17 cellular contexts compared by ENCODE assay signal in the genomic region with DNA sequence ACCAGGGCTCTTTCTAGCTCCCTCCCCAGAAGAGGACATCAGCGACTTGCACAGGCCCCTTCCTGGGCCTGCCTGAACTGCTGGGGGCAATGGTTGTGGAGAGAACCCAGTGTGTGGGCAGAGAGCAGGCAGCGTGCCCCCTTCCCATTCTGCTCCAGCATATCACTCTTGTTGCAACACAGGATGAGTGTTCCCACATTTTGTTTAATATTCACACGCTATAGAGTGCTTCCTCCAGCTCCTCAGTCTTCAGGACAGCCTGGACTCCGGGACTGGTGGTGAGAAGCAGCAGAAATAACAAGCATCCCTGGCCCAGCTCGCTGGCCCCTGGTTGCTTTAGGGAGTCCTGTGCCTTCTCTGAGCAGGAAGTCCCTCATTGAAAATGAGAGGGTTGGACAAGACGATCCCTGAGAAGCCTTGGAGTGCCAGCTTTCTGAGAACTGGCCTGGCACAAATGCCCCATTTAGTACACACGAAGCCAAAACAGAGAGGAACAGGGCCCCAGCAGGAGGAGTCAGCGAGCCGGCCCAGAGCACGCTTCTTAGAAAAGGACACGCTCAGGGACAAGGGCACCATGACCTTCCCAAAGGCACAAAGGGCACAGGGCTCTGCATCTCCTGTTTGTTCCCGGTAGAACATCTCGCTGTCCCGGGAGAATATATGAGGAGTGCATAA.
A peak's percentile ranks its signal among the peaks of the same experiment; 100 is the strongest.
DNase-seq lines count a peak whose midpoint lies in the region; ATAC-seq and TF ChIP-seq lines count a peak whose summit lies in the region.
"Had no signal": no experiment of that assay in that cellular context is flagged by ENCODE, and none has a peak within 500 bp of the region (broad histone marks: within the 10 kb centered on the region; RNA-seq: fewer than 3 reads in every experiment).

No MANE protein-coding gene starts in this region.

- no peaks in the 10 kb centered on the region for H3K27me3 Mint-ChIP-seq in activated naive CD8-positive, alpha-beta T cell
- peaks cover 12% of the 10 kb centered on the region for H3K27me3 Mint-ChIP-seq in activated naive CD8-positive, alpha-beta T cell treated with anti-CD3 and anti-CD28 coated beads, Interleukin-2, amount 50 U/mL, for 24 hours

- no peaks in the 10 kb centered on the region for H3K9me3 ChIP-seq in tibial nerve
- H3K9me3 ChIP-seq: A549, HAP-1, SK-N-SH had no signal

- H3K4me1 ChIP-seq in tibial nerve, result peaks cover 0 to 43% (median 26%) of the 10 kb centered on the region in 4 donors
- H3K4me1 ChIP-seq: A549, HAP-1 had no signal

- TF ChIP-seq CTCF in tibial nerve (IDR thresholded peaks at IDR 0.05), result no peak

- no peaks in the 10 kb centered on the region for H3K36me3 ChIP-seq in tibial nerve
- H3K36me3 ChIP-seq: HAP-1, WERI-Rb-1 had no signal

- H3K4me3 Mint-ChIP-seq in activated naive CD8-positive, alpha-beta T cell, result no peak overlapping the region
- no peak overlapping the region for H3K4me3 Mint-ChIP-seq in activated naive CD8-positive, alpha-beta T cell treated with anti-CD3 and anti-CD28 coated beads, Interleukin-2, amount 50 U/mL, for 24 hours
- H3K4me3 Mint-ChIP-seq: type B pancreatic cell had no signal

- no peak for DNase-seq in activated naive CD8-positive, alpha-beta T cell treated with anti-CD3 and anti-CD28 coated beads, Interleukin-2, amount 50 U/mL, for 24 hours
- DNase-seq in cerebellum (ENCODE audit: low spot score) (peak; percentile 32), medulla oblongata (ENCODE audit: extremely low spot score) (peak; percentile 53), tibial nerve (ENCODE audit: low spot score in 2 of 2) (no peak)
- DNase-seq in activated naive CD4-positive, alpha-beta T cell treated with anti-CD3 and anti-CD28 coated beads, Interleukin-2, amount 50 U/mL, for 72 hours (ENCODE audit: low spot score in 2 of 2), result no peak
- no peak for DNase-seq in activated CD8-positive, alpha-beta memory T cell treated with anti-CD3 and anti-CD28 coated beads for 24 hours
- DNase-seq: activated effector memory CD4-positive, alpha-beta T cell treated with Interleukin-2 at 50 U/mL for 16 hours; PC-9; SK-N-SH; WERI-Rb-1 had no signal

- peaks cover under 1% of the 10 kb centered on the region for H3K36me3 Mint-ChIP-seq in activated naive CD8-positive, alpha-beta T cell
- H3K36me3 Mint-ChIP-seq in activated naive CD8-positive, alpha-beta T cell treated with anti-CD3 and anti-CD28 coated beads, Interleukin-2, amount 50 U/mL, for 24 hours (ENCODE audit: low read depth), result no peaks in the 10 kb centered on the region
- H3K36me3 Mint-ChIP-seq in activated naive CD4-positive, alpha-beta T cell treated with anti-CD3 and anti-CD28 coated beads, Interleukin-2, amount 50 U/mL, for 72 hours, result no peaks in the 10 kb centered on the region
- H3K36me3 Mint-ChIP-seq: type B pancreatic cell had no signal

- H3K27ac ChIP-seq in tibial nerve, result peak overlapping the region in 3 of 4 donors; percentile 38 to 86 (median 74)
- H3K27ac ChIP-seq: A549, PC-9, WERI-Rb-1 had no signal

- H3K27me3 ChIP-seq in tibial nerve, result peaks cover 0 to 14% of the 10 kb centered on the region in 2 donors

- H3K4me3 ChIP-seq in tibial nerve, result no peak overlapping the region
- H3K4me3 ChIP-seq: A549, GM12878, HAP-1, lung, PC-9 had no signal

- ATAC-seq in activated naive CD8-positive, alpha-beta T cell treated with anti-CD3 and anti-CD28 coated beads, Interleukin-2, amount 50 U/mL, for 24 hours, result no peak
- no peak for ATAC-seq in activated naive CD4-positive, alpha-beta T cell treated with anti-CD3 and anti-CD28 coated beads, Interleukin-2, amount 50 U/mL, for 72 hours
- no peak for ATAC-seq in GM21737 (IDR thresholded peaks at IDR 0.05; ENCODE audit: unreplicated experiment)
- ATAC-seq: A549, GM12878 had no signal

- TF ChIP-seq POLR2A in tibial nerve (IDR thresholded peaks at IDR 0.05), result no peak

- H3K27ac Mint-ChIP-seq in activated naive CD8-positive, alpha-beta T cell, result peak overlapping the region; percentile 52
- H3K27ac Mint-ChIP-seq in activated naive CD8-positive, alpha-beta T cell treated with anti-CD3 and anti-CD28 coated beads, Interleukin-2, amount 50 U/mL, for 24 hours, result no peak overlapping the region
- no peak overlapping the region for H3K27ac Mint-ChIP-seq in activated naive CD4-positive, alpha-beta T cell treated with anti-CD3 and anti-CD28 coated beads, Interleukin-2, amount 50 U/mL, for 72 hours

- H3K4me1 Mint-ChIP-seq in activated naive CD8-positive, alpha-beta T cell (ENCODE audit: low read depth), result peaks cover 62% of the 10 kb centered on the region
- peaks cover 24% of the 10 kb centered on the region for H3K4me1 Mint-ChIP-seq in activated naive CD8-positive, alpha-beta T cell treated with anti-CD3 and anti-CD28 coated beads, Interleukin-2, amount 50 U/mL, for 24 hours

- WGBS in tibial nerve, 2 donors, result 58 to 70% methylated on average over 14 of the region's 14 CpGs

- no peaks in the 10 kb centered on the region for H3K9me3 Mint-ChIP-seq in activated naive CD8-positive, alpha-beta T cell (ENCODE audit: low read depth)
- no peaks in the 10 kb centered on the region for H3K9me3 Mint-ChIP-seq in activated naive CD8-positive, alpha-beta T cell treated with anti-CD3 and anti-CD28 coated beads, Interleukin-2, amount 50 U/mL, for 24 hours
- peaks cover 0 to 4% of the 10 kb centered on the region in 2 donors for H3K9me3 Mint-ChIP-seq in activated naive CD4-positive, alpha-beta T cell treated with anti-CD3 and anti-CD28 coated beads, Interleukin-2, amount 50 U/mL, for 72 hours
- H3K9me3 Mint-ChIP-seq: type B pancreatic cell had no signal

- no peak for TF ChIP-seq EP300 in tibial nerve (IDR thresholded peaks at IDR 0.05)

Comparison
In these comparisons a context has a peak if more than half of its experiments do, and no peak if none do; other contexts are left out.
1. DNase-seq: peak in cerebellum (single experiment) and medulla oblongata (single experiment); none in activated naive CD8-positive, alpha-beta T cell treated with anti-CD3 and anti-CD28 coated beads, Interleukin-2, amount 50 U/mL, for 24 hours (single experiment), tibial nerve (0 of 2), activated naive CD4-positive, alpha-beta T cell treated with anti-CD3 and anti-CD28 coated beads, Interleukin-2, amount 50 U/mL, for 72 hours (0 of 2) and activated CD8-positive, alpha-beta memory T cell treated with anti-CD3 and anti-CD28 coated beads for 24 hours (single experiment).